Comparison of ENCODE assay signal across 8 cellular contexts in the genomic region with DNA sequence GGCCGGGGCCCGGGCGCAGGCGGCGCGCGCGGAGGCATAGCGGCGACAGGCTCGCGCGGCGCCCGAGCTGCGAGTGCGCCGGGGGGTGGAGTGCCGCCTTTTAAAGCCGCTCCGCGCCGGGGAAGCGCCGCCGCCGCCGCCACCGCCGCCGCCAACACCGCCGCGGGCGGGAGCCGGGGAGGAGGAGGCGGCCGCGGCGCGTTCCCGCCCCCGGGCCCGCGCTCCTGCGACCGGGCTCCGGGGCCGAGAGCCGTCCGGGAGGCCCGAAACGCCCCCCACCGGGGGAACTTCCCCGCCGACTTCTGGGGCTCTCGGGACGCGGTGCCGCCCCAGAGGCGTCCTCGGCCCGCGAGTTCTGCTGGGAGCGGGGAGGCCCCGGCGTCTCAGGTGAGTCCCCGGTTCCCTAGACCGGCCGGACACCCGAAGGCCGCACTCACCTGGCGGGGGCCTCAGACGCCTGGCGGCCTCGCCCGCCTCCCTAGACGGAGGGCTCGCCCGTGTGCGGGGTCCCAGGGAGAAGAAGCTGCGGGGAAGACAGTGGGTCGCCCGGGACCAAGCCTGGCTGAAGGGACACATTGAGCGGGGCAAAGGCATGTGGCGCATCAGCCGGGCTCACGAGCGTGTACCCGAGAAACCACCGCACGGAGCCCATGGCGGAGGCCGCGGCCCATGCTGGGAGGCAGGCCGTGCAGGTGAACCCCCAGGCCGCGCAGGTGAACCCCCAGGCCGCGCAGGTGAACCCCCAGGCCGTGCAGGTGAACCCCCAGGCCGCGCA. TPM values are rescaled to one million over a fixed set of nuclear protein-coding genes. Genes with fewer than 3 reads are reported as not detected.
DNase-seq lines count a peak whose midpoint lies in the region; ATAC-seq and TF ChIP-seq lines count a peak whose summit lies in the region.

PCSK6 (minus strand) TSS at position 75 of the 775 bp plus-strand sequence; CDS start at position 38, 37 bp downstream.

- no peak within 1 kb of the TSS for H3K23ac ChIP-seq in mesendoderm (ENCODE audit: low read length)

- no peak within 1 kb of the TSS for H3K4me3 Mint-ChIP-seq in activated CD4-positive, alpha-beta T cell treated with anti-CD3 and anti-CD28 coated beads, Interleukin-2, amount 10 ng/mL, durations not matched to agents 7 days and 5 days

- no peak within 1 kb of the TSS for H2BK15ac ChIP-seq in mesendoderm (replicated peaks; ENCODE audit: low read depth)

- H3K4ac ChIP-seq in mesendoderm (ENCODE audit: low read depth, low read length), result peak within 1 kb of the TSS; percentile 56

- peaks cover 3% of the 10 kb centered on the region for H3K4me1 Mint-ChIP-seq in activated CD4-positive, alpha-beta T cell treated with anti-CD3 and anti-CD28 coated beads, Interleukin-2, amount 10 ng/mL, durations not matched to agents 7 days and 5 days

- peak within 1 kb of the TSS; percentile 61; the same call in 1 of the 2 replicates for H3K9ac ChIP-seq in BLaER1
- H3K9ac ChIP-seq in mesendoderm (ENCODE audit: low read length), result peak within 1 kb of the TSS; percentile 29

- H4K8ac ChIP-seq in mesendoderm (ENCODE audit: low read depth, low read length), result peak within 1 kb of the TSS; percentile 58

- peaks cover 3% of the 10 kb centered on the region for H3K36me3 Mint-ChIP-seq in activated CD4-positive, alpha-beta T cell treated with anti-CD3 and anti-CD28 coated beads, Interleukin-2, amount 10 ng/mL, durations not matched to agents 7 days and 5 days (ENCODE audit: low read depth)

- H3K27me3 ChIP-seq in BLaER1, result peaks cover 43% of the 10 kb centered on the region
- H3K27me3 ChIP-seq in dorsolateral prefrontal cortex, result peaks cover 0 to 17% (median 3%) of the 10 kb centered on the region in 45 donors
- H3K27me3 ChIP-seq in mesendoderm (ENCODE audit: insufficient read depth, low read length, poor library complexity), result peaks cover 5% of the 10 kb centered on the region
- H3K27me3 ChIP-seq in aorta (ENCODE audit: control insufficient read depth in 1 of 2, insufficient read depth in 2 of 2, low read length in 1 of 2), result no peaks in the 10 kb centered on the region

- POLR2A ChIA-PET in activated CD4-positive, alpha-beta T cell treated with anti-CD3 and anti-CD28 coated beads, Interleukin-2, amount 10 ng/mL, durations not matched to agents 7 days and 5 days (lab: Charles Lee), result no interaction called here

- H3K18ac ChIP-seq in mesendoderm (ENCODE audit: low read length), result peak within 1 kb of the TSS; percentile 82

- H3K4me3 ChIP-seq in BLaER1 (peak within 1 kb of the TSS; percentile 68), dorsolateral prefrontal cortex (peak within 1 kb of the TSS in 58 of 59 donors; percentile 29 to 73 (median 56)), mesendoderm (ENCODE audit: low read length) (no peak within 1 kb of the TSS), aorta (ENCODE audit: low read length in 2 of 2) (peak within 1 kb of the TSS; percentile 35 to 67)

- H3K27ac Mint-ChIP-seq in activated CD4-positive, alpha-beta T cell treated with anti-CD3 and anti-CD28 coated beads, Interleukin-2, amount 10 ng/mL, durations not matched to agents 7 days and 5 days, result no peak within 1 kb of the TSS

- no peaks in the 10 kb centered on the region for H3K79me2 ChIP-seq in mesendoderm (ENCODE audit: control insufficient read depth, insufficient read depth, low read length)

- intact Hi-C loops in dorsolateral prefrontal cortex (cut with DNase I) (loop anchor here (2.0 to 10.0 kb wide), 3 partner anchors 38 to 155 kb away; no protein-coding TSS in a partner anchor), aorta (cut with DNase I) (no loop called here)

- peak within 1 kb of the TSS; percentile 74 for H2BK120ac ChIP-seq in mesendoderm (ENCODE audit: low read depth, low read length)

- H2BK5ac ChIP-seq in mesendoderm (ENCODE audit: low read length), result no peak within 1 kb of the TSS

- 0 out of 2 replicates have a peak within 1 kb of the TSS, but pooled peaks have one; percentile 38 for H3K27ac ChIP-seq in BLaER1
- H3K27ac ChIP-seq in dorsolateral prefrontal cortex, result peak within 1 kb of the TSS in 57 of 59 donors; percentile 49 to 94 (median 81)
- H3K27ac ChIP-seq in mesendoderm (ENCODE audit: low read depth, low read length), result no peak within 1 kb of the TSS
- no peak within 1 kb of the TSS for H3K27ac ChIP-seq in aorta (ENCODE audit: low read depth in 1 of 2, low read length in 2 of 2)

- DNase-seq in HT1080 (ENCODE audit: low read depth), result no peak
- peak in 2 of 10 donors; percentile 19 to 70 for DNase-seq in dorsolateral prefrontal cortex
- DNase-seq in mesendoderm, result no peak
- no peak for DNase-seq in aorta
- no peak for DNase-seq in medulla oblongata (ENCODE audit: extremely low spot score)
- no peak for DNase-seq in activated CD4-positive, alpha-beta T cell treated with anti-CD3 and anti-CD28 coated beads, Interleukin-2, amount 10 ng/mL, durations not matched to agents 7 days and 5 days

- ATAC-seq in aorta (ENCODE audit: low FRiP score) (no peak), GM21619 (IDR thresholded peaks at IDR 0.05; ENCODE audit: unreplicated experiment) (no peak)

- peaks cover 30% of the 10 kb centered on the region for H3K4me1 ChIP-seq in BLaER1
- H3K4me1 ChIP-seq in mesendoderm (ENCODE audit: control insufficient read depth, low read depth, low read length), result no peaks in the 10 kb centered on the region
- no peaks in the 10 kb centered on the region for H3K4me1 ChIP-seq in aorta (ENCODE audit: control insufficient read depth in 1 of 2, insufficient read depth in 2 of 2, low read length in 2 of 2)

- H4K5ac ChIP-seq in mesendoderm (ENCODE audit: low read length), result no peak within 1 kb of the TSS

- H3K27me3 Mint-ChIP-seq in activated CD4-positive, alpha-beta T cell treated with anti-CD3 and anti-CD28 coated beads, Interleukin-2, amount 10 ng/mL, durations not matched to agents 7 days and 5 days, result peaks cover 60% of the 10 kb centered on the region

- no peak within 1 kb of the TSS for H2AK5ac ChIP-seq in mesendoderm (ENCODE audit: low read length)

- H3K9me3 Mint-ChIP-seq in activated CD4-positive, alpha-beta T cell treated with anti-CD3 and anti-CD28 coated beads, Interleukin-2, amount 10 ng/mL, durations not matched to agents 7 days and 5 days, result no peaks in the 10 kb centered on the region

- CTCF ChIA-PET in activated CD4-positive, alpha-beta T cell treated with anti-CD3 and anti-CD28 coated beads, Interleukin-2, amount 10 ng/mL, durations not matched to agents 7 days and 5 days (lab: Charles Lee), result no interaction called here

- peak within 1 kb of the TSS; percentile 76 for H3K56ac ChIP-seq in mesendoderm (ENCODE audit: low read length)

- H3K9me3 ChIP-seq in BLaER1 (no peaks in the 10 kb centered on the region), aorta (ENCODE audit: control insufficient read depth, low read length) (no peaks in the 10 kb centered on the region)

- 0 out of 2 replicates have a peak, but pooled peaks cover 13% of the 10 kb centered on the region for H4K20me1 ChIP-seq in BLaER1

- H3K79me1 ChIP-seq in mesendoderm (ENCODE audit: low read length), result no peaks in the 10 kb centered on the region

- peak in 5 of 56 donors; percentile 2 to 12 (median 10) for TF ChIP-seq CTCF in dorsolateral prefrontal cortex (IDR thresholded peaks at IDR 0.05 in 54 of 56, conservative IDR thresholded peaks at IDR 0.05 in 2 of 56; ENCODE audit: low read depth in 1 of 56, partially characterized antibody in 56 of 56)

- H3K4me2 ChIP-seq in BLaER1, result peak within 1 kb of the TSS; percentile 93
- peak within 1 kb of the TSS; percentile 44 for H3K4me2 ChIP-seq in mesendoderm (ENCODE audit: low read length)

- WGBS in mesendoderm (ENCODE audit: extremely low coverage, insufficient coverage, low lambda C conversion rate), result no CpG with 5 or more reads among the region's 103 CpGs
- WGBS in aorta, 2 donors, result 23 to 54% methylated on average over 36 to 103 of the region's 103 CpGs

- H3K36me3 ChIP-seq in BLaER1, result no peaks in the 10 kb centered on the region
- H3K36me3 ChIP-seq in mesendoderm (ENCODE audit: control insufficient read depth, insufficient read depth, low read length), result no peaks in the 10 kb centered on the region
- no peaks in the 10 kb centered on the region for H3K36me3 ChIP-seq in aorta (ENCODE audit: control insufficient read depth in 1 of 2, insufficient read depth in 2 of 2, low read length in 1 of 2)

RNA-seq across cellular contexts. Expression of gene PCSK6, which starts in this region (rescaled TPM):
- 15.1 and 19.8 TPM in 2 replicates for total RNA-seq in HT1080 (2014; rRNA removed; shearing (Covaris generic))
- polyA plus RNA-seq in HT1080 (2015; cell fraction: cytosol; rRNA removed), result 35.5 and 37.6 TPM in 2 replicates
- 35.8 and 37.1 TPM in 2 replicates for polyA plus RNA-seq in HT1080 (2015; cell fraction: nucleus; rRNA removed)
- total RNA-seq in dorsolateral prefrontal cortex, result 100 to 1,000 TPM in 22 of 120 experiments, 10 to 100 TPM in 98; 15.2 to 217 (median 52.8) TPM
- polyA plus RNA-seq in mesendoderm (2013, experiment 1 of 2), result 1.8 TPM
- polyA plus RNA-seq in mesendoderm (2013, experiment 2 of 2), result 2.3 TPM
- total RNA-seq in aorta, result 10 to 100 TPM in 1 of 2 donors, 1 to 10 TPM in 1; 5.0 to 11.2 TPM
- polyA plus RNA-seq in aorta, result 1 to 10 TPM in 1 of 2 donors, not detected in 1; 1.6 TPM
- total RNA-seq in activated CD4-positive, alpha-beta T cell treated with anti-CD3 and anti-CD28 coated beads, Interleukin-2, amount 10 ng/mL, durations not matched to agents 7 days and 5 days, result under 1 TPM; 0.46 to 0.74 TPM

Comparison
In these comparisons a context has a peak if more than half of its experiments do, and no peak if none do; other contexts are left out.
1. H3K27ac ChIP-seq: peak in BLaER1 (single experiment) and dorsolateral prefrontal cortex (57 of 59); none in mesendoderm (single experiment) and aorta (0 of 2).
2. intact Hi-C loops: an anchor here in dorsolateral prefrontal cortex (2.0 to 10.0 kb wide); none called in aorta.